ENCODE assay signal across 8 cellular contexts in genomic region chrX:53435997-53436396, GRCh38. TPM values are rescaled to one million over a fixed set of nuclear protein-coding genes. Genes with fewer than 3 reads are reported as not detected.
A peak's percentile ranks its signal among the peaks of the same experiment; 100 is the strongest.
DNase-seq lines count a peak whose midpoint lies in the region; ATAC-seq, FAIRE-seq and TF ChIP-seq lines count a peak whose summit lies in the region.

No MANE protein-coding gene starts in this region.

- peaks cover 9% of the 10 kb centered on the region for H3K4me1 Mint-ChIP-seq in WTC11

- ATAC-seq in HG03095 (IDR thresholded peaks at IDR 0.05; ENCODE audit: unreplicated experiment) (peak; percentile 69), WTC11 (peak; percentile 71)

- WGBS in liver = 3% methylated on average over 4 of the region's 4 CpGs

- POLR2A ChIA-PET in AG04449 (lab: Yijun Ruan, JAX) = no interaction called here
- POLR2A ChIA-PET in WTC11 (lab: Charles Lee) = interaction anchor here (1.8 kb wide), 1 partner anchor 13 kb away, joined by 6 read pairs; the partner anchor contains the start of genes RIBC1 and SMC1A

- peaks cover 1 to 40% (median 23%) of the 10 kb centered on the region in 4 donors for H3K4me1 ChIP-seq in liver (ENCODE audit: control insufficient read depth in 4 of 4, insufficient read depth in 4 of 4, low read length in 3 of 4)

- H3K9me3 Mint-ChIP-seq in WTC11 = no peaks in the 10 kb centered on the region

- CTCF ChIA-PET in AG04449 (lab: Yijun Ruan, JAX) (interaction anchor here (0.6 to 5.5 kb wide), 12 partner anchors 8 to 215 kb away, joined by 3 to 55 read pairs (median 7); partner anchors contain the start of genes RIBC1 and SMC1A), WTC11 (lab: Charles Lee) (interaction anchor here (0.6 to 3.7 kb wide), 12 partner anchors 10 to 157 kb away, joined by 3 to 28 read pairs (median 6); partner anchors contain the start of genes RIBC1 and SMC1A)

- TF ChIP-seq CTCF in AG04449 (IDR thresholded peaks at IDR 0.05; ENCODE audit: insufficient read depth, low read length, missing control alignments) (peak; percentile 78), WTC11 (IDR thresholded peaks at IDR 0.05) (peak; percentile 58), liver (IDR thresholded peaks at IDR 0.05; ENCODE audit: low read depth, low read length, missing input control) (peak; percentile 88)

- H3K27me3 Mint-ChIP-seq in WTC11 (ENCODE audit: low read depth) = peaks cover 16% of the 10 kb centered on the region

- DNase-seq in AG04449 (ENCODE audit: low read depth, low spot score) (no peak), GM18507 (ENCODE audit: extremely low spot score, insufficient read length, low read depth) (no peak), NCI-H2227 treated with DMSO at 0.1 percent for 48 hours (lab: John Stamatoyannopoulos, UW) (peak; percentile 41), WTC11 (ENCODE audit: low spot score) (peak; percentile 58)
- peak; percentile 69 for DNase-seq in central memory CD4-positive, alpha-beta T cell
- DNase-seq in stimulated activated CD8-positive, alpha-beta memory T cell treated with anti-CD3 and anti-CD28 coated beads, Interleukin-7, amount 100 ng/mL, for 1 hour (ENCODE audit: low read depth in 2 of 2) = peak; percentile 24 to 26

- no peak overlapping the region for H3K27ac ChIP-seq in liver (ENCODE audit: low read depth in 1 of 2, low read length in 2 of 2)

- H3K9me3 ChIP-seq in liver (ENCODE audit: control insufficient read depth in 4 of 4, low read length in 3 of 4) = no peaks in the 10 kb centered on the region

- TF ChIP-seq RAD21 in liver (IDR thresholded peaks at IDR 0.05) = peak; percentile 72 to 90

- H3K27ac Mint-ChIP-seq in WTC11 = no peak overlapping the region

- peaks cover 0 to 12% (median 8%) of the 10 kb centered on the region in 4 donors for H3K36me3 ChIP-seq in liver (ENCODE audit: control insufficient read depth in 4 of 4, insufficient read depth in 3 of 4, low read depth in 1 of 4, low read length in 3 of 4)

- peaks cover 4% of the 10 kb centered on the region; the same call in 1 of the 2 replicates for H3K36me3 Mint-ChIP-seq in WTC11

- H3K27me3 ChIP-seq in liver (ENCODE audit: control insufficient read depth in 4 of 4, insufficient read depth in 4 of 4, low read length in 3 of 4) = no peaks in the 10 kb centered on the region

- H3K4me3 ChIP-seq in AG04449 (ENCODE audit: low read depth, low read length) (no peak overlapping the region), liver (ENCODE audit: low read depth in 1 of 3, low read length in 3 of 3) (no peak overlapping the region)

- no peak overlapping the region for H3K4me3 Mint-ChIP-seq in WTC11

- FAIRE-seq in GM18507 (lab: Jason Lieb, UNC) = peak; percentile 94

- H3K9ac ChIP-seq in liver (ENCODE audit: low read depth in 1 of 2, low read length in 2 of 2) = no peak overlapping the region

TF ChIP-seq in WTC11, 78 proteins besides CTCF, POLR2A, EP300 and RAD21:
- TF ChIP-seq ESRRA (CRISPR knock-in tag; IDR thresholded peaks at IDR 0.05; ENCODE audit: borderline replicate concordance) (no peak), CREB1 (CRISPR knock-in tag; IDR thresholded peaks at IDR 0.05) (no peak), ERG (CRISPR knock-in tag; IDR thresholded peaks at IDR 0.05) (no peak)

TF ChIP-seq in liver, 16 proteins besides CTCF, POLR2A, EP300 and RAD21:
- peak in 1 of 2 donors; percentile 8 for TF ChIP-seq HNF4A (conservative IDR thresholded peaks at IDR 0.05)
- TF ChIP-seq FOXA1 (IDR thresholded peaks at IDR 0.05) = no peak
- TF ChIP-seq FOXA2 (IDR thresholded peaks at IDR 0.05) = no peak
- TF ChIP-seq ATF3 (IDR thresholded peaks at IDR 0.05) = no peak

RNA-seq across cellular contexts. Expression of gene HSD17B10, which starts 1.8 kb away (rescaled TPM):
- total RNA-seq in WTC11 (2021) (101 to 108 TPM (median 106 TPM) in 3 replicates), liver (100 to 1,000 TPM in 1 of 2 donors, 10 to 100 TPM in 1; 32.4 to 175 TPM)
- polyA plus RNA-seq in liver = 100 to 1,000 TPM; 228 to 233 TPM

RNA-seq across cellular contexts. Expression of gene RIBC1, which starts 13.3 kb away (rescaled TPM):
- total RNA-seq in WTC11 (2021) (0.94 to 1.1 TPM (median 1.1 TPM) in 3 replicates), liver (under 1 TPM; 0.14 to 0.25 TPM)
- polyA plus RNA-seq in liver = under 1 TPM; 0.08 to 0.42 TPM

RNA-seq across cellular contexts. Expression of gene SMC1A, which starts 13.5 kb away (rescaled TPM):
- total RNA-seq in WTC11 (2021) = 87.4 to 98.7 TPM (median 89.3 TPM) in 3 replicates
- total RNA-seq in liver = 10 to 100 TPM; 20.8 to 25.6 TPM
- 10 to 100 TPM; 11.0 to 15.5 TPM for polyA plus RNA-seq in liver

Comparison
In these comparisons a context has a peak if more than half of its experiments do, and no peak if none do; other contexts are left out.
1. DNase-seq: peak in NCI-H2227 treated with DMSO at 0.1 percent for 48 hours (single experiment), WTC11 (single experiment), central memory CD4-positive, alpha-beta T cell (single experiment) and stimulated activated CD8-positive, alpha-beta memory T cell treated with anti-CD3 and anti-CD28 coated beads, Interleukin-7, amount 100 ng/mL, for 1 hour (2 of 2); none in AG04449 (single experiment) and GM18507 (single experiment).
2. Peak in every context shown above with its lines, with median percentiles within 50 percentile points of each other: CTCF ChIP-seq.